In genomic region chr3:65489253-65489652, GRCh38 we compare ENCODE assay signal across 28 cellular contexts.
"Had no signal": no experiment of that assay in that cellular context is flagged by ENCODE, and none has a peak within 500 bp of the region (broad histone marks: within the 10 kb centered on the region; RNA-seq: fewer than 3 reads in every experiment).

No MANE protein-coding gene starts in this region.

- FAIRE-seq: urothelium cell line had no signal

- H3K27me3 Mint-ChIP-seq: stimulated activated memory B cell treated with anti-CD40 and anti-IgM and Interleukin-4, amounts not matched to agents 10 μg/mL and 1 μg/mL and 100 μg/mL, for 72 hours; stimulated activated naive CD8-positive, alpha-beta T cell treated with anti-CD3 and anti-CD28 coated beads, Interleukin-15, amount 100 ng/mL, for 72 hours; stimulated activated naive CD8-positive, alpha-beta T cell treated with anti-CD3 and anti-CD28 coated beads, Interleukin-15, Interleukin-2, amounts not matched to agents 100 ng/mL and 50 ng/mL, for 24 hours; type B pancreatic cell had no signal

- H3K4me3 ChIP-seq: stomach, suprapubic skin, testis, thoracic aorta, thyroid gland, tibial artery, tibial nerve, transverse colon, upper lobe of left lung, upper lobe of right lung, uterus, vagina had no signal

- H3K4me1 Mint-ChIP-seq: stimulated activated effector memory CD8-positive, alpha-beta T cell treated with anti-CD3 and anti-CD28 coated beads, Interleukin-12 subunit alpha, Interleukin-12 subunit beta, amount 100 ng/mL, for 72 hours; stimulated activated memory B cell treated with anti-CD40 and anti-IgM and Interleukin-4, amounts not matched to agents 10 μg/mL and 1 μg/mL and 100 μg/mL, for 72 hours; stimulated activated naive CD8-positive, alpha-beta T cell treated with anti-CD3 and anti-CD28 coated beads, Interleukin-15, amount 100 ng/mL, for 72 hours had no signal

- H3K9me3 ChIP-seq: stomach, suprapubic skin, testis, thoracic aorta, thyroid gland, tibial artery, tibial nerve, transverse colon, upper lobe of left lung, upper lobe of right lung, uterus, vagina had no signal

- H3K27ac ChIP-seq: stomach, suprapubic skin, testis, thoracic aorta, thyroid gland, tibial artery, tibial nerve, transverse colon, upper lobe of left lung, upper lobe of right lung, uterus, vagina had no signal

- H3K4me3 Mint-ChIP-seq: stimulated activated effector memory CD8-positive, alpha-beta T cell treated with anti-CD3 and anti-CD28 coated beads, Interleukin-12 subunit alpha, Interleukin-12 subunit beta, amount 100 ng/mL, for 72 hours; stimulated activated memory B cell treated with anti-CD40 and anti-IgM and Interleukin-4, amounts not matched to agents 10 μg/mL and 1 μg/mL and 100 μg/mL, for 72 hours; stimulated activated naive CD8-positive, alpha-beta T cell treated with anti-CD3 and anti-CD28 coated beads, Interleukin-15, amount 100 ng/mL, for 72 hours; stimulated activated naive CD8-positive, alpha-beta T cell treated with anti-CD3 and anti-CD28 coated beads, Interleukin-15, Interleukin-2, amounts not matched to agents 100 ng/mL and 50 ng/mL, for 24 hours; type B pancreatic cell had no signal

- H3K4me1 ChIP-seq: testis had no signal

- ATAC-seq: stimulated activated effector memory CD8-positive, alpha-beta T cell treated with anti-CD3 and anti-CD28 coated beads, Interleukin-12 subunit alpha, Interleukin-12 subunit beta, amount 100 ng/mL, for 72 hours; stimulated activated memory B cell treated with anti-CD40 and anti-IgM and Interleukin-4, amounts not matched to agents 10 μg/mL and 1 μg/mL and 100 μg/mL, for 72 hours; stimulated activated naive CD8-positive, alpha-beta T cell treated with anti-CD3 and anti-CD28 coated beads, Interleukin-15, amount 100 ng/mL, for 72 hours; stimulated activated naive CD8-positive, alpha-beta T cell treated with anti-CD3 and anti-CD28 coated beads, Interleukin-15, Interleukin-2, amounts not matched to agents 100 U/mL and 50 U/mL, for 24 hours; upper lobe of right lung had no signal

- H3K36me3 Mint-ChIP-seq: stimulated activated effector memory CD8-positive, alpha-beta T cell treated with anti-CD3 and anti-CD28 coated beads, Interleukin-12 subunit alpha, Interleukin-12 subunit beta, amount 100 ng/mL, for 72 hours; stimulated activated memory B cell treated with anti-CD40 and anti-IgM and Interleukin-4, amounts not matched to agents 10 μg/mL and 1 μg/mL and 100 μg/mL, for 72 hours had no signal

- H3K27me3 ChIP-seq: stomach, suprapubic skin, testis, thyroid gland, tibial artery, tibial nerve, transverse colon, upper lobe of left lung, upper lobe of right lung, uterus, vagina had no signal

- H3K27ac Mint-ChIP-seq: stimulated activated effector memory CD8-positive, alpha-beta T cell treated with anti-CD3 and anti-CD28 coated beads, Interleukin-12 subunit alpha, Interleukin-12 subunit beta, amount 100 ng/mL, for 72 hours; stimulated activated memory B cell treated with anti-CD40 and anti-IgM and Interleukin-4, amounts not matched to agents 10 μg/mL and 1 μg/mL and 100 μg/mL, for 72 hours; stimulated activated naive CD8-positive, alpha-beta T cell treated with anti-CD3 and anti-CD28 coated beads, Interleukin-15, amount 100 ng/mL, for 72 hours; stimulated activated naive CD8-positive, alpha-beta T cell treated with anti-CD3 and anti-CD28 coated beads, Interleukin-15, Interleukin-2, amounts not matched to agents 100 ng/mL and 50 ng/mL, for 24 hours; type B pancreatic cell had no signal

- H3K36me3 ChIP-seq: suprapubic skin, thoracic aorta, thyroid gland, transverse colon, upper lobe of left lung, upper lobe of right lung, uterus, vagina had no signal

- H3K9me3 Mint-ChIP-seq: stimulated activated memory B cell treated with anti-CD40 and anti-IgM and Interleukin-4, amounts not matched to agents 10 μg/mL and 1 μg/mL and 100 μg/mL, for 72 hours had no signal

- DNase-seq: stimulated activated CD4-positive, alpha-beta T cell treated with anti-CD3 and anti-CD28 coated beads, Interleukin-2, amount 100 ng/mL, for 48 hours; stimulated activated CD4-positive, alpha-beta T cell treated with anti-CD3 and anti-CD28 coated beads, Interleukin-4, amount 100 ng/mL, for 1 hour; stimulated activated CD4-positive, alpha-beta T cell treated with anti-CD3 and anti-CD28 coated beads, Interleukin-4, amount 100 ng/mL, for 24 hours; stimulated activated CD4-positive, alpha-beta T cell treated with anti-CD3 and anti-CD28 coated beads, Interleukin-4, amount 100 ng/mL, for 4 hours; stimulated activated CD8-positive, alpha-beta memory T cell treated with anti-CD3 and anti-CD28 coated beads, Interleukin-4, amount 100 ng/mL, for 48 hours; stimulated activated naive CD4-positive, alpha-beta T cell; stimulated activated naive CD4-positive, alpha-beta T cell treated with Interleukin-2 at 50 U/mL for 16 hours; stimulated activated naive CD8-positive, alpha-beta T cell treated with anti-CD3 and anti-CD28 coated beads, Interleukin-15, amount 100 ng/mL, for 72 hours; stimulated activated naive CD8-positive, alpha-beta T cell treated with anti-CD3 and anti-CD28 coated beads, Interleukin-15, Interleukin-2, amounts not matched to agents 100 U/mL and 50 U/mL, for 24 hours; stomach; substantia nigra; testis; thyroid gland; tibial artery; transverse colon; trophoblast cell; upper lobe of left lung; upper lobe of right lung; uterus had no signal
